9 cellular contexts compared by ENCODE assay signal in the genomic region with DNA sequence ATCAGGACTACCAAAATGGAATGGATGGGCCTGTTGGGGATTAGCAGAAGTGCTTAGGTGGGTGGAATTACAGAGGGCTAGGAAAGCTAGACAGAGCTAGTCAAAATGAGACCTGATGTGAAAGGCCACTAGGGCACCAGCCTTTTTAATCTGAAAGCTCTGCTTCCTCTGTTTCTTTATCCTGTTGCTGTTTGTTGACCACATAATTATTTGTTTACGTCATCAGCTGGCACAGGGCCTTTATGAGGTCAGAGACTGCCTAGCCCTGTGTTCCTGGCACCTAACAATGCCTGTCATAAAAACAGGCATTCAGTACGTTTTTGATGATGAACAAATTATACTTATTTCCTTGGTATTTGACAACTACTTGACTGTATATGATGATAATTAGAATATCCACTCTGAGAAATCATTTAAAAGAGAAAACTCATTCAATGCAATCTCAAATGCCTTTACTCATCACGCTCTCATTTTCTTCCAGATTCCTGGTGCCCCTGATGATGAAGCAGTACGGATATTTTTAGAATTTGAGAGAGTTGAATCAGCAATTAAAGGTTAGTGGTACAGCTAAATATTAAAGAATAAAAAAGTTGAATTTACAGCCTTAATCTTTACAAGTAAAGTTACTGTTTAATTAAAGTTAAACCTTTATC. TPM values are rescaled to one million over a fixed set of nuclear protein-coding genes. Genes with fewer than 3 reads are reported as not detected.
DNase-seq lines count a peak whose midpoint lies in the region; TF ChIP-seq lines count a peak whose summit lies in the region.
"Had no signal": no experiment of that assay in that cellular context is flagged by ENCODE, and none has a peak within 500 bp of the region (broad histone marks: within the 10 kb centered on the region; RNA-seq: fewer than 3 reads in every experiment).

No MANE protein-coding gene starts in this region.

- H3K27me3 Mint-ChIP-seq in activated CD4-positive, alpha-beta memory T cell treated with anti-CD3 and anti-CD28 coated beads for 36 hours, result no peaks in the 10 kb centered on the region

- POLR2A ChIA-PET in activated CD4-positive, alpha-beta memory T cell treated with anti-CD3 and anti-CD28 coated beads for 36 hours (lab: Charles Lee), result no interaction called here

- H3K4me1 ChIP-seq in spleen, result peaks cover 0 to 14% (median 6%) of the 10 kb centered on the region in 6 donors

- 75 to 88% (median 83%) methylated on average over 4 of the region's 4 CpGs for WGBS in spleen, 5 donors

- TF ChIP-seq CTCF in fibroblast of the aortic adventitia (IDR thresholded peaks at IDR 0.05; ENCODE audit: insufficient read depth, low read length) (peak; percentile 8), spleen (IDR thresholded peaks at IDR 0.05 in 8 of 11, conservative IDR thresholded peaks at IDR 0.05 in 3 of 11) (no peak)

- no peak overlapping the region for H3K4me3 Mint-ChIP-seq in activated CD4-positive, alpha-beta memory T cell treated with anti-CD3 and anti-CD28 coated beads for 36 hours

- no peak overlapping the region for H3K4me3 ChIP-seq in fibroblast of the aortic adventitia (ENCODE audit: low read depth, low read length)
- H3K4me3 ChIP-seq in spleen, result no peak overlapping the region

- H3K4me1 Mint-ChIP-seq in activated CD4-positive, alpha-beta memory T cell treated with anti-CD3 and anti-CD28 coated beads for 36 hours (ENCODE audit: low read depth), result peaks cover 42% of the 10 kb centered on the region

- H3K36me3 Mint-ChIP-seq in activated CD4-positive, alpha-beta memory T cell treated with anti-CD3 and anti-CD28 coated beads for 36 hours, result peaks cover 59% of the 10 kb centered on the region

- DNase-seq in NCI-H2029 (lab: John Stamatoyannopoulos, UW), result peak; percentile 19
- no peak for DNase-seq in NCI-H2029 treated with DMSO at 0.1 percent for 48 hours (lab: John Stamatoyannopoulos, UW)
- DNase-seq in activated CD4-positive, alpha-beta memory T cell treated with anti-CD3 and anti-CD28 coated beads for 36 hours, result peak; percentile 46
- DNase-seq in fibroblast of the aortic adventitia (ENCODE audit: low read depth), result peak; percentile 79
- no peak for DNase-seq in spleen
- no peak for DNase-seq in mucosa of gallbladder (ENCODE audit: low spot score)
- DNase-seq in NCI-H1436 treated with DMSO at 0.1 percent for 48 hours (lab: John Stamatoyannopoulos, UW), result no peak
- DNase-seq in NCI-H2081 (lab: John Stamatoyannopoulos, UW), result no peak
- DNase-seq: 8988T had no signal

- intact Hi-C loops in activated CD4-positive, alpha-beta memory T cell treated with anti-CD3 and anti-CD28 coated beads for 36 hours (cut with micrococcal nuclease), result loop anchor here (2.0 kb wide), 2 partner anchors 16 to 26 kb away; no protein-coding TSS in a partner anchor
- intact Hi-C loops in spleen (cut with DNase I; ENCODE audit: low total_unique reads), result no loop called here

- H3K27ac ChIP-seq in spleen, result peak overlapping the region in 7 of 8 donors; percentile 11 to 66 (median 20)

- no peaks in the 10 kb centered on the region for H3K9me3 ChIP-seq in spleen

- CTCF ChIA-PET in activated CD4-positive, alpha-beta memory T cell treated with anti-CD3 and anti-CD28 coated beads for 36 hours (lab: Charles Lee), result interaction anchor here (0.8 to 1.2 kb wide), 4 partner anchors 13 to 287 kb away, joined by 3 to 5 read pairs (median 4); no protein-coding TSS in a partner anchor

- no peaks in the 10 kb centered on the region for H3K27me3 ChIP-seq in spleen (replicated peaks in 1 of 7)

- peak overlapping the region; percentile 82 for H3K27ac Mint-ChIP-seq in activated CD4-positive, alpha-beta memory T cell treated with anti-CD3 and anti-CD28 coated beads for 36 hours

- H3K36me3 ChIP-seq in spleen, result peaks cover 7 to 80% (median 73%) of the 10 kb centered on the region in 6 donors

- TF ChIP-seq POLR2A in spleen (IDR thresholded peaks at IDR 0.05), result no peak

- no peaks in the 10 kb centered on the region for H3K9me3 Mint-ChIP-seq in activated CD4-positive, alpha-beta memory T cell treated with anti-CD3 and anti-CD28 coated beads for 36 hours

RNA-seq across cellular contexts. Expression of a gene that starts 26.1 kb away (rescaled TPM):
- 100 to 1,000 TPM; 151 to 155 TPM for total RNA-seq in activated CD4-positive, alpha-beta memory T cell treated with anti-CD3 and anti-CD28 coated beads for 36 hours
- total RNA-seq in fibroblast of the aortic adventitia (ENCODE audit: low replicate concordance) (41.8 and 68.9 TPM in 2 replicates), spleen (100 to 1,000 TPM in 6 of 7 donors, 10 to 100 TPM in 1; 93.2 to 140 (median 120) TPM), mucosa of gallbladder (65.5 TPM)
- polyA plus RNA-seq in spleen, result 100 to 1,000 TPM in 1 of 3 donors, 10 to 100 TPM in 2; 63.1 to 100 (median 93.5) TPM

RNA-seq across cellular contexts. Expression of a gene that starts 52.7 kb away (rescaled TPM):
- total RNA-seq in activated CD4-positive, alpha-beta memory T cell treated with anti-CD3 and anti-CD28 coated beads for 36 hours, result 100 to 1,000 TPM; 961 to 988 TPM
- not detected in 2 replicates for total RNA-seq in fibroblast of the aortic adventitia (ENCODE audit: low replicate concordance)
- total RNA-seq in spleen, result 10 to 100 TPM in 5 of 7 donors, 1 to 10 TPM in 2; 3.5 to 78.7 (median 22.8) TPM
- polyA plus RNA-seq in spleen, result 1 to 10 TPM; 5.0 to 9.7 (median 5.6) TPM
- 1.4 TPM for total RNA-seq in mucosa of gallbladder

Comparison
In these comparisons a context has a peak if more than half of its experiments do, and no peak if none do; other contexts are left out.
1. DNase-seq: peak in NCI-H2029 (single experiment), activated CD4-positive, alpha-beta memory T cell treated with anti-CD3 and anti-CD28 coated beads for 36 hours (single experiment) and fibroblast of the aortic adventitia (single experiment); none in NCI-H2029 treated with DMSO at 0.1 percent for 48 hours (single experiment), spleen (single experiment), mucosa of gallbladder (single experiment), NCI-H1436 treated with DMSO at 0.1 percent for 48 hours (single experiment) and NCI-H2081 (0 of 2).
2. RNA of a gene that starts 52.7 kb away (total RNA-seq): 961 to 988 TPM in activated CD4-positive, alpha-beta memory T cell treated with anti-CD3 and anti-CD28 coated beads for 36 hours; 3.5 to 78.7 TPM in spleen, 1.4 TPM in mucosa of gallbladder (single experiment) and not detected in fibroblast of the aortic adventitia; every median in the first group is over 10 times any median in the second.